19 cellular contexts compared by ENCODE assay signal in genomic region chr18:37779220-37779619, GRCh38.
"Had no signal": no experiment of that assay in that cellular context is flagged by ENCODE, and none has a peak within 500 bp of the region (broad histone marks: within the 10 kb centered on the region; RNA-seq: fewer than 3 reads in every experiment).

No MANE protein-coding gene starts in this region.

- H3K9me3 ChIP-seq: heart left ventricle had no signal

- DNase-seq: activated B cell treated with CpG ODN at 0.5 μM for 24 hours; activated gamma-delta T cell; effector memory CD4-positive, alpha-beta T cell; T-helper 9 cell had no signal

- H3K27ac ChIP-seq: brain microvascular endothelial cell, coronary artery, heart left ventricle, VCaP had no signal

- H3K4me1 ChIP-seq: heart left ventricle had no signal

- H3K36me3 ChIP-seq: brain microvascular endothelial cell, heart left ventricle had no signal

- H3K27me3 ChIP-seq: brain microvascular endothelial cell, dorsolateral prefrontal cortex, heart left ventricle had no signal

- H3K27me3 Mint-ChIP-seq: activated B cell treated with CpG ODN at 0.5 μM for 24 hours; activated naive CD4-positive, alpha-beta T cell treated with anti-CD3 and anti-CD28 coated beads, Interleukin-2, amount 10 ng/mL, durations not matched to agents 7 days and 5 days; activated naive CD8-positive, alpha-beta T cell treated with anti-CD3 and anti-CD28 coated beads, Interleukin-2, amount 10 ng/mL, durations not matched to agents 7 days and 5 days; central memory CD8-positive, alpha-beta T cell; dendritic cell treated with granulocyte-macrophage colony-stimulating factor and Interleukin-4, amounts not matched to agents 40 ng/mL and 50 ng/mL, for 4 days had no signal

- H3K4me1 Mint-ChIP-seq: activated B cell treated with CpG ODN at 0.5 μM for 24 hours; activated naive CD4-positive, alpha-beta T cell treated with anti-CD3 and anti-CD28 coated beads, Interleukin-2, amount 10 ng/mL, durations not matched to agents 7 days and 5 days; activated naive CD8-positive, alpha-beta T cell treated with anti-CD3 and anti-CD28 coated beads, Interleukin-2, amount 10 ng/mL, durations not matched to agents 7 days and 5 days; central memory CD8-positive, alpha-beta T cell had no signal

- H3K27ac Mint-ChIP-seq: activated B cell treated with CpG ODN at 0.5 μM for 24 hours; activated CD8-positive, alpha-beta T cell treated with anti-CD3 and anti-CD28 coated beads for 36 hours; activated naive CD4-positive, alpha-beta T cell treated with anti-CD3 and anti-CD28 coated beads, Interleukin-2, amount 10 ng/mL, durations not matched to agents 7 days and 5 days; activated naive CD4-positive, alpha-beta T cell treated with anti-CD3 and anti-CD28 coated beads, Interleukin-2, amount 50 U/mL, for 72 hours; activated naive CD8-positive, alpha-beta T cell treated with anti-CD3 and anti-CD28 coated beads, Interleukin-2, amount 10 ng/mL, durations not matched to agents 7 days and 5 days; activated T-helper 1 cell treated with anti-CD3 and anti-CD28 coated beads, Interleukin-12 subunit alpha, Interleukin-12 subunit beta, Interleukin-2, Interleukin-4 antibody, amounts not matched to agents 30 ng/mL and 10 ng/mL and 1 ng/mL, durations not matched to agents 14 hours and 24 hours and 36 hours; dendritic cell treated with granulocyte-macrophage colony-stimulating factor and Interleukin-4, amounts not matched to agents 40 ng/mL and 50 ng/mL, for 4 days; endodermal cell; T-helper 1 cell treated with Interleukin-12 subunit alpha and Interleukin-12 subunit beta and Interleukin-4 antibody, amounts not matched to agents 30 μg/mL and 1 μg/mL, for 36 hours had no signal

- H3K4me3 Mint-ChIP-seq: activated B cell treated with CpG ODN at 0.5 μM for 24 hours; activated CD8-positive, alpha-beta T cell treated with anti-CD3 and anti-CD28 coated beads for 36 hours; activated naive CD4-positive, alpha-beta T cell treated with anti-CD3 and anti-CD28 coated beads, Interleukin-2, amount 10 ng/mL, durations not matched to agents 7 days and 5 days; activated naive CD8-positive, alpha-beta T cell treated with anti-CD3 and anti-CD28 coated beads, Interleukin-2, amount 10 ng/mL, durations not matched to agents 7 days and 5 days; activated T-helper 1 cell treated with anti-CD3 and anti-CD28 coated beads, Interleukin-12 subunit alpha, Interleukin-12 subunit beta, Interleukin-2, Interleukin-4 antibody, amounts not matched to agents 30 ng/mL and 10 ng/mL and 1 ng/mL, durations not matched to agents 14 hours and 24 hours and 36 hours; central memory CD8-positive, alpha-beta T cell; dendritic cell treated with granulocyte-macrophage colony-stimulating factor and Interleukin-4, amounts not matched to agents 40 ng/mL and 50 ng/mL, for 4 days; endodermal cell; T-helper 1 cell treated with Interleukin-12 subunit alpha and Interleukin-12 subunit beta and Interleukin-4 antibody, amounts not matched to agents 30 μg/mL and 1 μg/mL, for 36 hours had no signal

- H3K9me3 Mint-ChIP-seq: activated B cell treated with CpG ODN at 0.5 μM for 24 hours; activated CD8-positive, alpha-beta T cell treated with anti-CD3 and anti-CD28 coated beads for 36 hours; activated naive CD4-positive, alpha-beta T cell treated with anti-CD3 and anti-CD28 coated beads, Interleukin-2, amount 10 ng/mL, durations not matched to agents 7 days and 5 days; activated naive CD8-positive, alpha-beta T cell treated with anti-CD3 and anti-CD28 coated beads, Interleukin-2, amount 10 ng/mL, durations not matched to agents 7 days and 5 days; activated T-helper 1 cell treated with anti-CD3 and anti-CD28 coated beads, Interleukin-12 subunit alpha, Interleukin-12 subunit beta, Interleukin-2, Interleukin-4 antibody, amounts not matched to agents 30 ng/mL and 10 ng/mL and 1 ng/mL, durations not matched to agents 14 hours and 24 hours and 36 hours; central memory CD8-positive, alpha-beta T cell; dendritic cell treated with granulocyte-macrophage colony-stimulating factor and Interleukin-4, amounts not matched to agents 40 ng/mL and 50 ng/mL, for 4 days; T-helper 1 cell treated with Interleukin-12 subunit alpha and Interleukin-12 subunit beta and Interleukin-4 antibody, amounts not matched to agents 30 μg/mL and 1 μg/mL, for 36 hours had no signal

- H3K4me3 ChIP-seq: coronary artery, heart left ventricle had no signal

- ATAC-seq: activated CD4-positive, CD25-positive, alpha-beta regulatory T cell treated with anti-CD3 and anti-CD28 coated beads, Interleukin-2, amount 50 U/mL, for 24 hours; activated CD8-positive, alpha-beta T cell treated with anti-CD3 and anti-CD28 coated beads for 36 hours had no signal

- H3K36me3 Mint-ChIP-seq: activated naive CD4-positive, alpha-beta T cell treated with anti-CD3 and anti-CD28 coated beads, Interleukin-2, amount 10 ng/mL, durations not matched to agents 7 days and 5 days; activated naive CD8-positive, alpha-beta T cell treated with anti-CD3 and anti-CD28 coated beads, Interleukin-2, amount 10 ng/mL, durations not matched to agents 7 days and 5 days had no signal
